ENCODE assay signal across 15 cellular contexts in genomic region chr3:71944482-71944881, GRCh38.
"Had no signal": no experiment of that assay in that cellular context is flagged by ENCODE, and none has a peak within 500 bp of the region (broad histone marks: within the 10 kb centered on the region; RNA-seq: fewer than 3 reads in every experiment).

No MANE protein-coding gene starts in this region.

- ATAC-seq: heart left ventricle; left lung; mucosa of descending colon; naive thymus-derived CD8-positive, alpha-beta T cell had no signal

- DNase-seq: activated CD4-positive, alpha-beta T cell treated with anti-CD3 and anti-CD28 coated beads, Interleukin-2, amount 50 U/mL, for 1 hour; activated naive CD4-positive, alpha-beta T cell treated with anti-CD3 and anti-CD28 coated beads, Interleukin-2, amount 50 U/mL, for 16 hours; activated T-cell treated with anti-CD3 and anti-CD28 coated beads, Interleukin-2, amount 50 U/mL, for 1 hour; adrenal gland; caudate nucleus; colonic mucosa; effector CD8-positive, alpha-beta T cell; heart left ventricle; left lung; mucosa of descending colon; naive thymus-derived CD8-positive, alpha-beta T cell; posterior cingulate gyrus; small intestine; tibial artery; uterus had no signal
